ENCODE assay signal across 15 cellular contexts in genomic region chr2:9803023-9803805, GRCh38. TPM values are rescaled to one million over a fixed set of nuclear protein-coding genes. Genes with fewer than 3 reads are reported as not detected.
DNase-seq lines count a peak whose midpoint lies in the region; TF ChIP-seq lines count a peak whose summit lies in the region.
"Had no signal": no experiment of that assay in that cellular context is flagged by ENCODE, and none has a peak within 500 bp of the region (broad histone marks: within the 10 kb centered on the region; RNA-seq: fewer than 3 reads in every experiment).

No MANE protein-coding gene starts in this region.

- WGBS in mammary epithelial cell (ENCODE audit: low coverage, missing lambda C conversion rate) = 72% methylated on average over 15 of the region's 17 CpGs

- H3K27me3 ChIP-seq in mammary epithelial cell (ENCODE audit: insufficient read depth, low read length) = no peaks in the 10 kb centered on the region
- no peaks in the 10 kb centered on the region for H3K27me3 ChIP-seq in A673 (replicated peaks; ENCODE audit: insufficient read depth, low read depth, low read length, poor library complexity)
- H3K27me3 ChIP-seq: BE2C, neutrophil had no signal

- no peak overlapping the region for H3K9ac ChIP-seq in mammary epithelial cell (ENCODE audit: insufficient read depth, low read length)

- H3K36me3 ChIP-seq in mammary epithelial cell (ENCODE audit: insufficient read depth, low read length) (no peaks in the 10 kb centered on the region), A673 (ENCODE audit: insufficient read depth, low read length, poor library complexity, severe bottlenecking) (no peaks in the 10 kb centered on the region)
- H3K36me3 ChIP-seq: BE2C, neutrophil had no signal

- in situ Hi-C loops in mammary epithelial cell (cut with MboI; ENCODE audit: low sequenced_read_pairs in 2 of 2) = loop anchor here in 1 of 2 donors (5.0 to 25.0 kb wide), 2 partner anchors 244 to 609 kb away; no protein-coding TSS in a partner anchor

- H3K9me3 ChIP-seq in mammary epithelial cell (replicated peaks; ENCODE audit: insufficient read depth, low read length) = no peaks in the 10 kb centered on the region
- H3K9me3 ChIP-seq in A673 (ENCODE audit: low read depth, low read length, poor library complexity, severe bottlenecking) = no peaks in the 10 kb centered on the region
- H3K9me3 ChIP-seq: BE2C, neutrophil had no signal

- no peaks in the 10 kb centered on the region for H3K79me2 ChIP-seq in mammary epithelial cell (ENCODE audit: insufficient read depth, low read length)

- intact Hi-C loops in mammary epithelial cell (cut with micrococcal nuclease) = loop anchor here (5.0 kb wide), 1 partner anchor 319 kb away; the partner anchor contains the start of gene RRM2
- intact Hi-C loops in A673 (cut with micrococcal nuclease; ENCODE audit: unreplicated experiment) = no loop called here

- POLR2A ChIA-PET in A673 (lab: Charles Lee; ENCODE audit: low non-redundant PET) = no interaction called here

- H4K20me1 ChIP-seq in mammary epithelial cell (ENCODE audit: insufficient read depth, low read length) = no peaks in the 10 kb centered on the region

- dilution Hi-C loops in mammary epithelial cell (cut with HindIII; ENCODE audit: low sequenced_read_pairs) = loop anchor here (25.0 kb wide), 1 partner anchor 634 kb away; the partner anchor contains the start of gene ODC1

- no peak overlapping the region for H3K4me2 ChIP-seq in mammary epithelial cell (ENCODE audit: insufficient read depth, low read depth, low read length)

- no peak overlapping the region for H3K4me3 ChIP-seq in mammary epithelial cell (replicated peaks in 1 of 3; ENCODE audit: insufficient read depth in 1 of 3, low read depth in 2 of 3, low read length in 3 of 3)
- H3K4me3 ChIP-seq in A673 (ENCODE audit: low read depth, low read length, poor library complexity, severe bottlenecking) = no peak overlapping the region

- H3K27ac ChIP-seq in mammary epithelial cell (ENCODE audit: insufficient read depth, low read depth, low read length) = peak overlapping the region; percentile 93
- H3K27ac ChIP-seq in A673 (ENCODE audit: low read depth, low read length, poor library complexity, severe bottlenecking) = no peak overlapping the region
- H3K27ac ChIP-seq: neutrophil had no signal

- DNase-seq in AG20443 (ENCODE audit: low spot score) = peak; percentile 74
- DNase-seq in HT-29 (ENCODE audit: low spot score) = peak; percentile 60
- DNase-seq in mammary epithelial cell = peak; percentile 67
- peak; percentile 58 for DNase-seq in mucosa of gallbladder (ENCODE audit: low spot score)
- no peak for DNase-seq in OCI-M2 (lab: John Stamatoyannopoulos, UW; ENCODE audit: unreplicated experiment)
- DNase-seq in MV-4-11 (lab: John Stamatoyannopoulos, UW) = no peak
- no peak for DNase-seq in A673 (ENCODE audit: low spot score)
- no peak for DNase-seq in NCI-H1105 treated with DMSO at 0.1 percent for 48 hours (lab: John Stamatoyannopoulos, UW)
- DNase-seq: activated CD8-positive, alpha-beta memory T cell treated with anti-CD3 and anti-CD28 coated beads for 24 hours; activated naive CD4-positive, alpha-beta T cell treated with anti-CD3 and anti-CD28 coated beads, Interleukin-2, amount 50 U/mL, for 16 hours; BE2C; foreskin melanocyte; NCI-H1436; T1000 had no signal

- no peak for TF ChIP-seq CTCF in mammary epithelial cell (conservative IDR thresholded peaks at IDR 0.05 in 1 of 2, IDR thresholded peaks at IDR 0.05 in 1 of 2; ENCODE audit: extremely low read depth in 1 of 2, insufficient read depth in 1 of 2, low read depth in 1 of 2, low read length in 2 of 2)
- TF ChIP-seq CTCF in A673 (conservative IDR thresholded peaks at IDR 0.05; ENCODE audit: low read depth, low read length) = no peak

- no peak overlapping the region for H2AFZ ChIP-seq in mammary epithelial cell (ENCODE audit: low read depth, low read length)

- CTCF ChIA-PET in mammary epithelial cell (lab: Charles Lee; ENCODE audit: low non-redundant PET) (no interaction called here), A673 (lab: Charles Lee) (interaction anchor here (0.6 to 1.4 kb wide), 2 partner anchors 11 to 629 kb away, joined by 3 read pairs; no protein-coding TSS in a partner anchor)

- BruUV-seq in mammary epithelial cell (replicated peaks; lab: Mats Ljungman, UMichigan) = no TSS peak
- BruUV-seq in A673 (replicated peaks; lab: Mats Ljungman, UMichigan) = no TSS peak

- H3K4me1 ChIP-seq in mammary epithelial cell (ENCODE audit: insufficient read depth, low read length) (peaks cover 43% of the 10 kb centered on the region), A673 (ENCODE audit: insufficient read depth, low read length, poor library complexity, severe bottlenecking) (peaks cover 14% of the 10 kb centered on the region)
- H3K4me1 ChIP-seq: BE2C had no signal

RNA-seq across cellular contexts. Expression of gene TAF1B, which starts 40.1 kb away (rescaled TPM):
- total RNA-seq in HT-29 (2014; rRNA removed; shearing (Covaris generic)) = 7.7 and 9.9 TPM in 2 replicates
- 10 to 100 TPM; 13.5 to 25.5 TPM for total RNA-seq in mammary epithelial cell
- polyA plus RNA-seq in mammary epithelial cell = 9.4 TPM
- 30.4 TPM for polyA minus RNA-seq in mammary epithelial cell
- 14.8 TPM for total RNA-seq in mucosa of gallbladder
- 45.5 and 52.8 TPM in 2 replicates for total RNA-seq in A673 (2021)

Comparison
In these comparisons a context has a peak if more than half of its experiments do, and no peak if none do; other contexts are left out.
1. DNase-seq: peak in AG20443 (single experiment), HT-29 (single experiment), mammary epithelial cell (single experiment) and mucosa of gallbladder (single experiment); none in OCI-M2 (single experiment), MV-4-11 (single experiment), A673 (single experiment) and NCI-H1105 treated with DMSO at 0.1 percent for 48 hours (single experiment).